16 cellular contexts compared by ENCODE assay signal in genomic region chr1:173445164-173445563, GRCh38. TPM values are rescaled to one million over a fixed set of nuclear protein-coding genes. Genes with fewer than 3 reads are reported as not detected.
DNase-seq lines count a peak whose midpoint lies in the region; ATAC-seq and TF ChIP-seq lines count a peak whose summit lies in the region.
"Had no signal": no experiment of that assay in that cellular context is flagged by ENCODE, and none has a peak within 500 bp of the region (broad histone marks: within the 10 kb centered on the region; RNA-seq: fewer than 3 reads in every experiment).

No MANE protein-coding gene starts in this region.

- peak overlapping the region; percentile 1 for H3K27ac ChIP-seq in CD4-positive, alpha-beta T cell (ENCODE audit: low read depth, low read length)
- H3K27ac ChIP-seq in HUES48 (ENCODE audit: low read depth, low read length): peak overlapping the region; percentile 39
- no peak overlapping the region for H3K27ac ChIP-seq in right cardiac atrium (ENCODE audit: low read length)
- H3K27ac ChIP-seq: breast epithelium, left ventricle myocardium inferior, thoracic aorta had no signal

- H3K27ac Mint-ChIP-seq in CD4-positive, alpha-beta T cell: no peak overlapping the region
- H3K27ac Mint-ChIP-seq in activated naive CD8-positive, alpha-beta T cell treated with anti-CD3 and anti-CD28 coated beads, Interleukin-2, amount 10 ng/mL, durations not matched to agents 7 days and 5 days: peak overlapping the region; percentile 15
- H3K27ac Mint-ChIP-seq in immature natural killer cell: peak overlapping the region in 2 of 6 donors; percentile 2 to 30

- H3K9me3 ChIP-seq in CD4-positive, alpha-beta T cell (ENCODE audit: control insufficient read depth, low read length): peaks cover 8% of the 10 kb centered on the region
- H3K9me3 ChIP-seq in HUES48 (ENCODE audit: control insufficient read depth, insufficient read depth, low read length) (peaks cover 17% of the 10 kb centered on the region), right cardiac atrium (ENCODE audit: control insufficient read depth, low read length) (no peaks in the 10 kb centered on the region)
- H3K9me3 ChIP-seq: thoracic aorta had no signal

- H3K4me1 ChIP-seq in HUES48 (ENCODE audit: control insufficient read depth, insufficient read depth, low read length) (peaks cover 46% of the 10 kb centered on the region), right cardiac atrium (ENCODE audit: control insufficient read depth, insufficient read depth, low read length) (peaks cover 2% of the 10 kb centered on the region)
- H3K4me1 ChIP-seq: breast epithelium had no signal

- peaks cover 24% of the 10 kb centered on the region for H3K4me1 Mint-ChIP-seq in CD4-positive, alpha-beta T cell (ENCODE audit: low read depth)
- peaks cover 21% of the 10 kb centered on the region for H3K4me1 Mint-ChIP-seq in activated naive CD8-positive, alpha-beta T cell treated with anti-CD3 and anti-CD28 coated beads, Interleukin-2, amount 10 ng/mL, durations not matched to agents 7 days and 5 days
- H3K4me1 Mint-ChIP-seq in immature natural killer cell: peaks cover 12 to 25% of the 10 kb centered on the region in 2 donors

- H3K36me3 ChIP-seq in HUES48 (ENCODE audit: control insufficient read depth, insufficient read depth, low read length): peaks cover 11% of the 10 kb centered on the region; the same call in 1 of the 2 replicates
- H3K36me3 ChIP-seq: breast epithelium, left ventricle myocardium inferior, thoracic aorta had no signal

- no peak overlapping the region for H3K4me3 Mint-ChIP-seq in CD4-positive, alpha-beta T cell
- H3K4me3 Mint-ChIP-seq in activated naive CD8-positive, alpha-beta T cell treated with anti-CD3 and anti-CD28 coated beads, Interleukin-2, amount 10 ng/mL, durations not matched to agents 7 days and 5 days: peak overlapping the region; percentile 54
- H3K4me3 Mint-ChIP-seq in immature natural killer cell: no peak overlapping the region

- intact Hi-C loops in CD4-positive, alpha-beta T cell (cut with DNase I, micrococcal nuclease): no loop called here
- intact Hi-C loops in right cardiac atrium (cut with DNase I): no loop called here
- intact Hi-C loops in head of caudate nucleus (cut with DNase I): no loop called here

- CTCF ChIA-PET in CD4-positive, alpha-beta T cell (lab: Charles Lee): no interaction called here

- no peak for ATAC-seq in CD4-positive, alpha-beta T cell (ENCODE audit: poor library complexity)
- ATAC-seq in GM18511 (IDR thresholded peaks at IDR 0.05; ENCODE audit: unreplicated experiment) (peak; percentile 63), right cardiac atrium (no peak)
- no peak for ATAC-seq in activated naive CD8-positive, alpha-beta T cell treated with anti-CD3 and anti-CD28 coated beads, Interleukin-2, amount 10 ng/mL, durations not matched to agents 7 days and 5 days (ENCODE audit: low read depth)

- no peak overlapping the region for H3K9ac ChIP-seq in HUES48 (ENCODE audit: low read depth, low read length)

- no peaks in the 10 kb centered on the region for H3K27me3 Mint-ChIP-seq in CD4-positive, alpha-beta T cell
- no peaks in the 10 kb centered on the region for H3K27me3 Mint-ChIP-seq in activated naive CD8-positive, alpha-beta T cell treated with anti-CD3 and anti-CD28 coated beads, Interleukin-2, amount 10 ng/mL, durations not matched to agents 7 days and 5 days
- H3K27me3 Mint-ChIP-seq in immature natural killer cell (ENCODE audit: low read depth in 3 of 3): peaks cover 0 to 2% (median 0%) of the 10 kb centered on the region in 3 donors

- H3K36me3 Mint-ChIP-seq in CD4-positive, alpha-beta T cell (ENCODE audit: low read depth): peaks cover 63% of the 10 kb centered on the region
- peaks cover 51% of the 10 kb centered on the region for H3K36me3 Mint-ChIP-seq in activated naive CD8-positive, alpha-beta T cell treated with anti-CD3 and anti-CD28 coated beads, Interleukin-2, amount 10 ng/mL, durations not matched to agents 7 days and 5 days
- H3K36me3 Mint-ChIP-seq in immature natural killer cell: peaks cover 36 to 47% (median 44%) of the 10 kb centered on the region in 3 donors

- POLR2A ChIA-PET in CD4-positive, alpha-beta T cell (lab: Charles Lee): interaction anchor here (1.1 to 2.3 kb wide), 2 partner anchors 32 to 577 kb away, joined by 4 to 12 read pairs; partner anchors contain the start of genes PRDX6 and RC3H1
- POLR2A ChIA-PET in activated naive CD8-positive, alpha-beta T cell treated with anti-CD3 and anti-CD28 coated beads, Interleukin-2, amount 10 ng/mL, durations not matched to agents 7 days and 5 days (lab: Charles Lee): interaction anchor here (0.9 to 1.0 kb wide), 2 partner anchors 31 to 33 kb away, joined by 3 to 8 read pairs; partner anchors contain the start of gene PRDX6

- 59% methylated on average over 2 of the region's 2 CpGs for WGBS in right cardiac atrium

- peaks cover 2% of the 10 kb centered on the region for H3K9me3 Mint-ChIP-seq in CD4-positive, alpha-beta T cell
- peaks cover 18% of the 10 kb centered on the region for H3K9me3 Mint-ChIP-seq in activated naive CD8-positive, alpha-beta T cell treated with anti-CD3 and anti-CD28 coated beads, Interleukin-2, amount 10 ng/mL, durations not matched to agents 7 days and 5 days
- H3K9me3 Mint-ChIP-seq in immature natural killer cell: peaks cover 0 to 14% (median 2%) of the 10 kb centered on the region in 6 donors

- no peak for DNase-seq in CD4-positive, alpha-beta T cell
- no peak for DNase-seq in activated naive CD8-positive, alpha-beta T cell treated with anti-CD3 and anti-CD28 coated beads, Interleukin-2, amount 10 ng/mL, durations not matched to agents 7 days and 5 days
- no peak for DNase-seq in mesenteric fat pad (ENCODE audit: low spot score)
- DNase-seq in right cardiac atrium: no peak
- DNase-seq in head of caudate nucleus: no peak
- no peak for DNase-seq in immature natural killer cell
- DNase-seq: activated effector memory CD4-positive, alpha-beta T cell treated with anti-CD3 and anti-CD28 coated beads, Interleukin-2, amount 50 U/mL, for 16 hours; DMS79 treated with DMSO at 0.1 percent for 48 hours; effector CD4-positive, alpha-beta T cell; H7; left ventricle myocardium inferior; NCI-H1930 had no signal

- no peak for TF ChIP-seq CTCF in CD4-positive, alpha-beta T cell (IDR thresholded peaks at IDR 0.05)

- H3K4me3 ChIP-seq in HUES48 (ENCODE audit: low read depth, low read length) (no peak overlapping the region), right cardiac atrium (ENCODE audit: low read length) (no peak overlapping the region)
- H3K4me3 ChIP-seq: breast epithelium, left ventricle myocardium inferior, thoracic aorta had no signal

- no peaks in the 10 kb centered on the region for H3K27me3 ChIP-seq in CD4-positive, alpha-beta T cell (ENCODE audit: control insufficient read depth, insufficient read depth, low read length)
- H3K27me3 ChIP-seq in HUES48 (ENCODE audit: control insufficient read depth, insufficient read depth, low read length) (no peaks in the 10 kb centered on the region), right cardiac atrium (ENCODE audit: control insufficient read depth, insufficient read depth) (no peaks in the 10 kb centered on the region)
- H3K27me3 ChIP-seq: breast epithelium had no signal

RNA-seq across cellular contexts. Expression of gene PRDX6, which starts 32.0 kb away (rescaled TPM):
- total RNA-seq in CD4-positive, alpha-beta T cell: 100 to 1,000 TPM; 101 to 102 TPM
- total RNA-seq in activated naive CD8-positive, alpha-beta T cell treated with anti-CD3 and anti-CD28 coated beads, Interleukin-2, amount 10 ng/mL, durations not matched to agents 7 days and 5 days: 100 to 1,000 TPM; 136 to 137 TPM
- 873 TPM for total RNA-seq in mesenteric fat pad
- 100 to 1,000 TPM; 638 to 760 (median 675) TPM for total RNA-seq in right cardiac atrium
- polyA plus RNA-seq in right cardiac atrium: 756 TPM
- 100 to 1,000 TPM; 104 to 138 (median 108) TPM for polyA plus RNA-seq in immature natural killer cell
